In the genomic region with DNA sequence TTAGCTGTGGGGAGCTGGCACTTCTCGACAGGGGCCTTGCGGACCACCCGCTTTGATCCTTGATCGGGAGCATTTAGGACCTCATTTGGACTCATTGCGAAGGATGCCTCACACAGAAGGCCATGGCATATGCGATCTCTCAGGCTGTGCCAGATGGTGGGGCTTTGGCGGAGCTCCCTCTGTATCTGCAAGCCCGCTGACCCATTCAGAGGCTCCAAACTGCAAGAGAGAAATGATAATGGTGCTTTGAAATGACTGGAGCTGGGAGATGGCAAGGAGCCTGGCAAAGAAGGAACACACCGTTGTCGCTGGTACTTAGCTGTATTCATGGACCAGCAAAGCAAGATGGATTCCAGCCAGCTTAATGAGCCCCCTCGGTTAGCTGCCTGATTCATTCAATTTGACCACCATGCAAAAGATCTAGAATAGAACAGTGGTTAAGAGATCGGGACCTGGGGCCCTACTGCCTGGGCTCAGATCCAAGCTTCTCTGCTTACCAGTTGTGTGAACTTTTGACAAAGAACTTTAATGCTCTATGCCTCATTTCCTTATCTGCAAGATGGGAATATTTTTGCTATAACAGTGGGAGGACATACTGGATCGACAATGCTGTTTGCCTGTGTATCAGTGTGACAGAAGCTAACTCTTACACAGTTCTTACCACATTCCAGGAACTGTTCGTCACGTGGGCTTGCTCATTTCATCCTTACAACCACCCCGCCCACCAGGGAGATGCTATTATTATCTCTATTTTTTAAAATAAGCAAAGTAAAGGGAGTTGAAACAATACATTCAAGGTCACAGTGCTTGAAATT, we compare ENCODE assay signal across 24 cellular contexts.
A peak's percentile ranks its signal among the peaks of the same experiment; 100 is the strongest.
DNase-seq lines count a peak whose midpoint lies in the region; ATAC-seq and TF ChIP-seq lines count a peak whose summit lies in the region.
"Had no signal": no experiment of that assay in that cellular context is flagged by ENCODE, and none has a peak within 500 bp of the region (broad histone marks: within the 10 kb centered on the region; RNA-seq: fewer than 3 reads in every experiment).

No MANE protein-coding gene starts in this region.

- H4K20me1 ChIP-seq in hepatocyte (ENCODE audit: insufficient read depth, poor library complexity, severe bottlenecking), result no peaks in the 10 kb centered on the region

- intact Hi-C loops in testis (cut with DNase I; ENCODE audit: low total_unique reads), result no loop called here
- intact Hi-C loops in CD4-positive, alpha-beta memory T cell (cut with micrococcal nuclease), result no loop called here

- no peak for TF ChIP-seq POLR2A in testis (IDR thresholded peaks at IDR 0.05)

- no peak overlapping the region for H3K4me3 Mint-ChIP-seq in CD4-positive, alpha-beta memory T cell
- H3K4me3 Mint-ChIP-seq: activated naive CD4-positive, alpha-beta T cell treated with anti-CD3 and anti-CD28 coated beads for 36 hours; naive B cell had no signal

- H2AFZ ChIP-seq in hepatocyte, result no peak overlapping the region

- no peak overlapping the region for H3K27ac ChIP-seq in RWPE2 (ENCODE audit: poor library complexity, severe bottlenecking)
- no peak overlapping the region for H3K27ac ChIP-seq in testis
- no peak overlapping the region for H3K27ac ChIP-seq in CD4-positive, alpha-beta memory T cell (ENCODE audit: low read depth, low read length)
- H3K27ac ChIP-seq in hepatocyte, result no peak overlapping the region
- H3K27ac ChIP-seq: body of pancreas, pancreas, tibial nerve had no signal

- TF ChIP-seq CTCF in RWPE2 (IDR thresholded peaks at IDR 0.05; ENCODE audit: poor library complexity, severe bottlenecking), result no peak
- no peak for TF ChIP-seq CTCF in fibroblast of pulmonary artery (IDR thresholded peaks at IDR 0.05; ENCODE audit: low read length, missing control alignments)
- TF ChIP-seq CTCF in testis (IDR thresholded peaks at IDR 0.05), result no peak
- no peak for TF ChIP-seq CTCF in hepatocyte (IDR thresholded peaks at IDR 0.05; ENCODE audit: poor library complexity)

- ATAC-seq in RWPE2 (ENCODE audit: low read depth) (no peak), GM18861 (IDR thresholded peaks at IDR 0.05; ENCODE audit: unreplicated experiment) (no peak)
- ATAC-seq: body of pancreas; pancreas; stimulated activated naive CD8-positive, alpha-beta T cell treated with anti-CD3 and anti-CD28 coated beads, Interleukin-15, Interleukin-2, amounts not matched to agents 100 U/mL and 50 U/mL, for 24 hours had no signal

- H3K79me2 ChIP-seq in hepatocyte, result no peaks in the 10 kb centered on the region

- H3K4me2 ChIP-seq in hepatocyte, result no peak overlapping the region

- no peaks in the 10 kb centered on the region for H3K36me3 ChIP-seq in RWPE2 (ENCODE audit: low read depth)
- H3K36me3 ChIP-seq in testis (ENCODE audit: low read depth, missing control alignments), result no peaks in the 10 kb centered on the region
- no peaks in the 10 kb centered on the region for H3K36me3 ChIP-seq in CD4-positive, alpha-beta memory T cell (ENCODE audit: insufficient read depth, low read length)
- no peaks in the 10 kb centered on the region for H3K36me3 ChIP-seq in hepatocyte (replicated peaks; ENCODE audit: insufficient read depth, low read depth)
- H3K36me3 ChIP-seq: BE2C, HAP-1, pancreas, tibial nerve had no signal

- H3K27me3 ChIP-seq in RWPE2 (ENCODE audit: insufficient read depth, poor library complexity, severe bottlenecking) (no peaks in the 10 kb centered on the region), testis (no peaks in the 10 kb centered on the region), hepatocyte (no peaks in the 10 kb centered on the region)
- H3K27me3 ChIP-seq in CD4-positive, alpha-beta memory T cell (ENCODE audit: insufficient read depth, low read length), result no peaks in the 10 kb centered on the region
- H3K27me3 ChIP-seq: BE2C, body of pancreas, pancreas, tibial nerve had no signal

- peaks cover 0 to 4% (median 0%) of the 10 kb centered on the region in 8 donors for H3K9me3 Mint-ChIP-seq in CD4-positive, alpha-beta memory T cell

- WGBS in testis, 2 donors, result 70 to 72% methylated on average over 15 to 16 of the region's 16 CpGs
- 87% methylated on average over 16 of the region's 16 CpGs for WGBS in hepatocyte (ENCODE audit: low lambda C conversion rate, missing lambda C conversion rate)

- H3K4me1 ChIP-seq in RWPE2 (ENCODE audit: insufficient read depth, poor library complexity, severe bottlenecking) (peaks cover 16% of the 10 kb centered on the region), testis (peaks cover 9% of the 10 kb centered on the region), hepatocyte (ENCODE audit: insufficient read depth) (no peaks in the 10 kb centered on the region)
- no peaks in the 10 kb centered on the region for H3K4me1 ChIP-seq in CD4-positive, alpha-beta memory T cell (ENCODE audit: insufficient read depth, low read length)
- H3K4me1 ChIP-seq: BE2C, body of pancreas, HAP-1, pancreas, tibial nerve had no signal

- H3K27me3 Mint-ChIP-seq in CD4-positive, alpha-beta memory T cell, result peaks cover 0 to 1% of the 10 kb centered on the region in 2 donors

- POLR2A ChIA-PET in CD4-positive, alpha-beta memory T cell (lab: Charles Lee; ENCODE audit: partially characterized antibody), result no interaction called here

- H3K9me3 ChIP-seq in RWPE2 (ENCODE audit: severe bottlenecking) (peaks cover 9% of the 10 kb centered on the region), testis (no peaks in the 10 kb centered on the region), hepatocyte (ENCODE audit: low read depth) (no peaks in the 10 kb centered on the region)
- H3K9me3 ChIP-seq in CD4-positive, alpha-beta memory T cell (ENCODE audit: control insufficient read depth in 1 of 2, low read length in 2 of 2), result no peaks in the 10 kb centered on the region
- H3K9me3 ChIP-seq: BE2C, body of pancreas, HAP-1, pancreas had no signal

- H3K27ac Mint-ChIP-seq in CD4-positive, alpha-beta memory T cell, result no peak overlapping the region
- H3K27ac Mint-ChIP-seq: activated naive CD4-positive, alpha-beta T cell treated with anti-CD3 and anti-CD28 coated beads for 36 hours had no signal

- no peaks in the 10 kb centered on the region for H3K4me1 Mint-ChIP-seq in CD4-positive, alpha-beta memory T cell

- CTCF ChIA-PET in CD4-positive, alpha-beta memory T cell (lab: Charles Lee; ENCODE audit: partially characterized antibody), result no interaction called here

- H3K9me2 ChIP-seq in hepatocyte (replicated peaks; ENCODE audit: insufficient read depth), result no peaks in the 10 kb centered on the region

- H3K36me3 Mint-ChIP-seq in CD4-positive, alpha-beta memory T cell, result no peaks in the 10 kb centered on the region
- H3K36me3 Mint-ChIP-seq: naive B cell had no signal

- DNase-seq in MV-4-11 (lab: John Stamatoyannopoulos, UW), result peak; percentile 7
- DNase-seq in RWPE2 (ENCODE audit: low spot score), result peak; percentile 69
- peak; percentile 83 for DNase-seq in fibroblast of pulmonary artery (ENCODE audit: low read depth)
- peak; percentile 46 for DNase-seq in testis
- DNase-seq in CD4-positive, alpha-beta memory T cell, result no peak
- DNase-seq in hepatocyte (ENCODE audit: low spot score), result no peak
- DNase-seq: activated CD4-positive, alpha-beta T cell treated with anti-CD3 and anti-CD28 coated beads, Interleukin-2, amount 50 U/mL, for 1 hour; activated naive CD4-positive, alpha-beta T cell treated with anti-CD3 and anti-CD28 coated beads for 36 hours; activated T-cell treated with anti-CD3 and anti-CD28 coated beads for 4 hours; BE2C; body of pancreas; cortex of kidney; foreskin fibroblast; GF-D8; kidney; naive B cell; NCI-H187 treated with DMSO at 0.1 percent for 48 hours; NCI-H510A; pancreas; Right ventricle myocardium superior; stimulated activated naive CD8-positive, alpha-beta T cell treated with anti-CD3 and anti-CD28 coated beads, Interleukin-15, Interleukin-2, amounts not matched to agents 100 U/mL and 50 U/mL, for 24 hours had no signal

- H3K4me3 ChIP-seq in RWPE2 (ENCODE audit: severe bottlenecking) (no peak overlapping the region), fibroblast of pulmonary artery (replicated peaks; ENCODE audit: low read depth, low read length) (no peak overlapping the region), testis (no peak overlapping the region), hepatocyte (no peak overlapping the region)
- no peak overlapping the region for H3K4me3 ChIP-seq in CD4-positive, alpha-beta memory T cell (ENCODE audit: low read length in 2 of 2)
- H3K4me3 ChIP-seq: body of pancreas, HAP-1, pancreas, tibial nerve had no signal

Comparison
In these comparisons a context has a peak if more than half of its experiments do, and no peak if none do; other contexts are left out.
1. DNase-seq: peak in MV-4-11 (single experiment), RWPE2 (single experiment), fibroblast of pulmonary artery (single experiment) and testis (single experiment); none in CD4-positive, alpha-beta memory T cell (0 of 5) and hepatocyte (single experiment).